1 cellular context compared by ENCODE assay signal in genomic region chr4:169485791-169486742, GRCh38.
TF ChIP-seq lines count a peak whose summit lies in the region.

No MANE protein-coding gene starts in this region.

TF ChIP-seq in GM12878, 131 proteins besides CTCF, POLR2A, EP300 and RAD21 (continued from another document and continues in another):
- TF ChIP-seq ZBTB11 (CRISPR knock-in tag; IDR thresholded peaks at IDR 0.05) (no peak), TAF1 (IDR thresholded peaks at IDR 0.05; ENCODE audit: borderline replicate concordance, low read depth, low read length) (no peak), TCF3 (IDR thresholded peaks at IDR 0.05; ENCODE audit: borderline replicate concordance, insufficient read depth, low read depth, low read length) (no peak), IKZF1 (conservative IDR thresholded peaks at IDR 0.05) (no peak), RCOR1 (conservative IDR thresholded peaks at IDR 0.05; ENCODE audit: low read depth, low read length) (no peak), RB1 (IDR thresholded peaks at IDR 0.05; ENCODE audit: borderline replicate concordance) (peak; percentile 16; the same call in 1 of the 2 replicates), ZNF24 (IDR thresholded peaks at IDR 0.05) (no peak), BHLHE40 (IDR thresholded peaks at IDR 0.05; ENCODE audit: borderline replicate concordance in 1 of 2, low read depth in 2 of 2, low read length in 1 of 2) (peak; percentile 71 to 81), MXI1 (IDR thresholded peaks at IDR 0.05; ENCODE audit: low read depth, low read length) (no peak), HDGF (IDR thresholded peaks at IDR 0.05) (no peak), IRF5 (IDR thresholded peaks at IDR 0.05; ENCODE audit: borderline replicate concordance) (no peak), ZBED1 (IDR thresholded peaks at IDR 0.05; ENCODE audit: borderline replicate concordance) (no peak), ATF2 (IDR thresholded peaks at IDR 0.05; ENCODE audit: low read length) (no peak), POU2F2 (IDR thresholded peaks at IDR 0.05; ENCODE audit: borderline replicate concordance, low read depth, low read length) (no peak), MAX (IDR thresholded peaks at IDR 0.05; ENCODE audit: low read depth, low read length) (no peak; the same call in 1 of the 2 replicates), CREM (IDR thresholded peaks at IDR 0.05; ENCODE audit: low read depth) (no peak), NRF1 (conservative IDR thresholded peaks at IDR 0.05; ENCODE audit: low read depth, low read length) (no peak), SIN3A (IDR thresholded peaks at IDR 0.05; ENCODE audit: low read depth, low read length) (no peak), SKIL (IDR thresholded peaks at IDR 0.05; ENCODE audit: low read depth, poor library complexity, severe bottlenecking) (no peak), ESRRA (IDR thresholded peaks at IDR 0.05; ENCODE audit: low read length) (no peak), SUPT20H (IDR thresholded peaks at IDR 0.05; ENCODE audit: borderline replicate concordance, control insufficient read depth, low read depth, low read length) (no peak), MLLT1 (IDR thresholded peaks at IDR 0.05) (no peak), FOXM1 (IDR thresholded peaks at IDR 0.05; ENCODE audit: low read depth, low read length) (0 out of 2 replicates have a peak, but pooled peaks have one; percentile 37), BCL11A (IDR thresholded peaks at IDR 0.05; ENCODE audit: low read depth, low read length) (no peak), PBX3 (IDR thresholded peaks at IDR 0.05; ENCODE audit: insufficient replicate concordance, low read depth, low read length) (no peak), WRNIP1 (IDR thresholded peaks at IDR 0.05; ENCODE audit: borderline replicate concordance, low read depth, low read length) (no peak), RFX5 (IDR thresholded peaks at IDR 0.05; ENCODE audit: low read depth, low read length) (no peak), ZBTB4 (CRISPR knock-in tag; IDR thresholded peaks at IDR 0.05) (no peak), RAD51 (IDR thresholded peaks at IDR 0.05) (peak; percentile 59), GATAD2B (conservative IDR thresholded peaks at IDR 0.05; ENCODE audit: low read depth) (no peak), SMC3 (IDR thresholded peaks at IDR 0.05; ENCODE audit: borderline replicate concordance, low read length) (peak; percentile 88), BACH1 (IDR thresholded peaks at IDR 0.05; ENCODE audit: borderline replicate concordance) (no peak), ZZZ3 (IDR thresholded peaks at IDR 0.05; ENCODE audit: control insufficient read depth, insufficient read length, low read depth) (no peak), SIX5 (IDR thresholded peaks at IDR 0.05; ENCODE audit: low read depth, low read length, severe bottlenecking) (no peak), SREBF1 (IDR thresholded peaks at IDR 0.05; ENCODE audit: low read length) (no peak), EZH2 (IDR thresholded peaks at IDR 0.05; ENCODE audit: borderline replicate concordance, control insufficient read depth, low read depth, low read length) (0 out of 2 replicates have a peak, but pooled peaks have one; percentile 49), E4F1 (IDR thresholded peaks at IDR 0.05; ENCODE audit: borderline replicate concordance, partially characterized antibody) (no peak), KLF5 (IDR thresholded peaks at IDR 0.05; ENCODE audit: partially characterized antibody) (no peak), EED (IDR thresholded peaks at IDR 0.05; ENCODE audit: low read depth) (no peak), IKZF2 (IDR thresholded peaks at IDR 0.05) (no peak), YY1 (IDR thresholded peaks at IDR 0.05; ENCODE audit: low read depth, low read length) (0 out of 2 replicates have a peak, but pooled peaks have one; percentile 24), NBN (IDR thresholded peaks at IDR 0.05) (0 out of 2 replicates have a peak, but pooled peaks have one; percentile 30), POLR2AphosphoS5 (IDR thresholded peaks at IDR 0.05; ENCODE audit: low read length) (no peak), SMAD1 (IDR thresholded peaks at IDR 0.05; ENCODE audit: low read depth, partially characterized antibody) (no peak), BMI1 (IDR thresholded peaks at IDR 0.05; ENCODE audit: borderline replicate concordance) (no peak), SPI1 (IDR thresholded peaks at IDR 0.05; ENCODE audit: borderline replicate concordance, insufficient read depth, low read depth, low read length) (no peak), SMAD5 (IDR thresholded peaks at IDR 0.05; ENCODE audit: low read depth) (no peak), FOS (IDR thresholded peaks at IDR 0.05; ENCODE audit: borderline replicate concordance, extremely low read depth, insufficient read length) (no peak)
